In the genomic region with DNA sequence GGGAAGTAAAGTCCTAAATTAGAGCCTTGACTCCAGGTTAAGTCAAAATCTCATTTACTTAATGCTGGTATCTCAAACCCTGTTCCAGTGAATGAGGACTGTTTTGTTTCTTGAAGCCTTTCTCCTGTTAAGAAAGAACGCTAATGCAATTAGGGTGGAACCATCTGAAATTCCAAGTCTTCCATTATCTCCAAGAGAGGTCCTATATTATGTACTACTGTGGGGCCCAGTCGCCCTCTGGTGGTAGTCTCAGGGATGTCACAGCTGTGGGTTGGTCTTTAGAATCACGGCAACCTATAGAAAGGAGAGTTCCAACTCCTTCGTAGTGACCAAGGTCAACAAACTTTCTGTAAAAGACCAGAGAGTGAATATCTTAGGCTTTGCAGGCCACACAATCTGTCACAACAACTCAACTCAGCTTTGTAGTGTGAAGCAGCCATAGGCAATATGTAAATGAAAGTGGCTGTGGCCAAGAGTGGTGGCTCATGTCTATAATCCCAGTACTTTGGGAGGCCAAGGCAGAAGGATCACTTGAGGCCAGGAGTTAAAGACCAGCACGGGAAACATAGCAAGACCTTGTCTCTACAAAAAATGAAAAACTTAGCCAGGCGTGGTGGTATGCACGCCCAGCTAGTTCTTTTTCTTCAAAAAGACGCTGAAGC, we compare ENCODE assay signal across 1 cellular context.
TF ChIP-seq lines count a peak whose summit lies in the region.

No MANE protein-coding gene starts in this region.

TF ChIP-seq in GM23338, 12 proteins besides CTCF, POLR2A, EP300 and RAD21 (continued from another document):
- TF ChIP-seq, protein P1, sequence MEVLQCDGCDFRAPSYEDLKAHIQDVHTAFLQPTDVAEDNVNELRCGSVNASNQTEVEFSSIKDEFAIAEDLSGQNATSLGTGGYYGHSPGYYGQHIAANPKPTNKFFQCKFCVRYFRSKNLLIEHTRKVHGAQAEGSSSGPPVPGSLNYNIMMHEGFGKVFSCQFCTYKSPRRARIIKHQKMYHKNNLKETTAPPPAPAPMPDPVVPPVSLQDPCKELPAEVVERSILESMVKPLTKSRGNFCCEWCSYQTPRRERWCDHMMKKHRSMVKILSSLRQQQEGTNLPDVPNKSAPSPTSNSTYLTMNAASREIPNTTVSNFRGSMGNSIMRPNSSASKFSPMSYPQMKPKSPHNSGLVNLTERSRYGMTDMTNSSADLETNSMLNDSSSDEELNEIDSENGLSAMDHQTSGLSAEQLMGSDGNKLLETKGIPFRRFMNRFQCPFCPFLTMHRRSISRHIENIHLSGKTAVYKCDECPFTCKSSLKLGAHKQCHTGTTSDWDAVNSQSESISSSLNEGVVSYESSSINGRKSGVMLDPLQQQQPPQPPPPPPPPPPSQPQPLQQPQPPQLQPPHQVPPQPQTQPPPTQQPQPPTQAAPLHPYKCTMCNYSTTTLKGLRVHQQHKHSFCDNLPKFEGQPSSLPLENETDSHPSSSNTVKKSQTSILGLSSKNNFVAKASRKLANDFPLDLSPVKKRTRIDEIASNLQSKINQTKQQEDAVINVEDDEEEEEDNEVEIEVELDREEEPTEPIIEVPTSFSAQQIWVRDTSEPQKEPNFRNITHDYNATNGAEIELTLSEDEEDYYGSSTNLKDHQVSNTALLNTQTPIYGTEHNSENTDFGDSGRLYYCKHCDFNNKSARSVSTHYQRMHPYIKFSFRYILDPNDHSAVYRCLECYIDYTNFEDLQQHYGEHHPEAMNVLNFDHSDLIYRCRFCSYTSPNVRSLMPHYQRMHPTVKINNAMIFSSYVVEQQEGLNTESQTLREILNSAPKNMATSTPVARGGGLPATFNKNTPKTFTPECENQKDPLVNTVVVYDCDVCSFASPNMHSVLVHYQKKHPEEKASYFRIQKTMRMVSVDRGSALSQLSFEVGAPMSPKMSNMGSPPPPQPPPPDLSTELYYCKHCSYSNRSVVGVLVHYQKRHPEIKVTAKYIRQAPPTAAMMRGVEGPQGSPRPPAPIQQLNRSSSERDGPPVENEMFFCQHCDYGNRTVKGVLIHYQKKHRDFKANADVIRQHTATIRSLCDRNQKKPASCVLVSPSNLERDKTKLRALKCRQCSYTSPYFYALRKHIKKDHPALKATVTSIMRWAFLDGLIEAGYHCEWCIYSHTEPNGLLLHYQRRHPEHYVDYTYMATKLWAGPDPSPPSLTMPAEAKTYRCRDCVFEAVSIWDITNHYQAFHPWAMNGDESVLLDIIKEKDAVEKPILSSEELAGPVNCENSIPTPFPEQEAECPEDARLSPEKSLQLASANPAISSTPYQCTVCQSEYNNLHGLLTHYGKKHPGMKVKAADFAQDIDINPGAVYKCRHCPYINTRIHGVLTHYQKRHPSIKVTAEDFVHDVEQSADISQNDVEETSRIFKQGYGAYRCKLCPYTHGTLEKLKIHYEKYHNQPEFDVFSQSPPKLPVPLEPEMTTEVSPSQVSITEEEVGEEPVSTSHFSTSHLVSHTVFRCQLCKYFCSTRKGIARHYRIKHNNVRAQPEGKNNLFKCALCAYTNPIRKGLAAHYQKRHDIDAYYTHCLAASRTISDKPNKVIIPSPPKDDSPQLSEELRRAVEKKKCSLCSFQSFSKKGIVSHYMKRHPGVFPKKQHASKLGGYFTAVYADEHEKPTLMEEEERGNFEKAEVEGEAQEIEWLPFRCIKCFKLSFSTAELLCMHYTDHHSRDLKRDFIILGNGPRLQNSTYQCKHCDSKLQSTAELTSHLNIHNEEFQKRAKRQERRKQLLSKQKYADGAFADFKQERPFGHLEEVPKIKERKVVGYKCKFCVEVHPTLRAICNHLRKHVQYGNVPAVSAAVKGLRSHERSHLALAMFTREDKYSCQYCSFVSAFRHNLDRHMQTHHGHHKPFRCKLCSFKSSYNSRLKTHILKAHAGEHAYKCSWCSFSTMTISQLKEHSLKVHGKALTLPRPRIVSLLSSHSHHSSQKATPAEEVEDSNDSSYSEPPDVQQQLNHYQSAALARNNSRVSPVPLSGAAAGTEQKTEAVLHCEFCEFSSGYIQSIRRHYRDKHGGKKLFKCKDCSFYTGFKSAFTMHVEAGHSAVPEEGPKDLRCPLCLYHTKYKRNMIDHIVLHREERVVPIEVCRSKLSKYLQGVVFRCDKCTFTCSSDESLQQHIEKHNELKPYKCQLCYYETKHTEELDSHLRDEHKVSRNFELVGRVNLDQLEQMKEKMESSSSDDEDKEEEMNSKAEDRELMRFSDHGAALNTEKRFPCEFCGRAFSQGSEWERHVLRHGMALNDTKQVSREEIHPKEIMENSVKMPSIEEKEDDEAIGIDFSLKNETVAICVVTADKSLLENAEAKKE (CRISPR knock-in tag; IDR thresholded peaks at IDR 0.05) = no peak
- TF ChIP-seq ZNF114 (CRISPR knock-in tag; IDR thresholded peaks at IDR 0.05) (no peak), CREB1 (CRISPR knock-in tag; IDR thresholded peaks at IDR 0.05; ENCODE audit: low read depth) (no peak), EZH2phosphoT487 (IDR thresholded peaks at IDR 0.05; ENCODE audit: unreplicated experiment) (no peak), NANOG (IDR thresholded peaks at IDR 0.05; ENCODE audit: borderline replicate concordance) (no peak), ZNF331 (CRISPR knock-in tag; IDR thresholded peaks at IDR 0.05; ENCODE audit: low read depth) (no peak)
